Comparison of ENCODE assay signal across 34 cellular contexts in the genomic region with DNA sequence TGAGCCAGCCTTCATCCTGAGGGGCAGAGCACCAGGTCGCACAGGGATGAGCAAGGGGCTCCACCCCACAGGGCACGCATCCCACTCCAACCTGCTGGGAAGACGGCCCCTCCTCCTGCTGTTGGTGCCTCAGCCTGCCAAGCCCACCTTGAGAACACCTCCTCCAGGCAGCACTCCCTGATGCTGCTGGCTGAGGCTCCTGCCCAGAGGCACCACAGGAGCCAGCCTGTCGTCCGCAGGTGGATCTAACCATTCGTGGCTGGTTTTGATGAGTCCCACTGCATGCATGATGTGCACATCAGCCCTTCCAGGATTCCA. TPM values are rescaled to one million over a fixed set of nuclear protein-coding genes. Genes with fewer than 3 reads are reported as not detected.
A peak's percentile ranks its signal among the peaks of the same experiment; 100 is the strongest.
DNase-seq lines count a peak whose midpoint lies in the region; ATAC-seq, FAIRE-seq and TF ChIP-seq lines count a peak whose summit lies in the region.
"Had no signal": no experiment of that assay in that cellular context is flagged by ENCODE, and none has a peak within 500 bp of the region (broad histone marks: within the 10 kb centered on the region; RNA-seq: fewer than 3 reads in every experiment).

No MANE protein-coding gene starts in this region.

- WGBS in H9 (ENCODE audit: extremely low coverage, insufficient read length, low lambda C conversion rate) = no CpG with 5 or more reads among the region's 6 CpGs
- 94 to 98% (median 94%) methylated on average over 4 to 6 of the region's 6 CpGs for WGBS in spleen, 5 donors

- H3K4ac ChIP-seq in H9 (ENCODE audit: low read depth, low read length) = no peak overlapping the region

- H3K9me3 ChIP-seq in H9 (ENCODE audit: control insufficient read depth, low read depth, low read length) (no peaks in the 10 kb centered on the region), kidney (ENCODE audit: control insufficient read depth in 1 of 2, low read length in 2 of 2) (no peaks in the 10 kb centered on the region), spleen (no peaks in the 10 kb centered on the region)
- H3K9me3 ChIP-seq: adrenal gland, esophagus muscularis mucosa, vagina had no signal

- H3K36me3 ChIP-seq in kidney (ENCODE audit: control insufficient read depth in 1 of 2, insufficient read depth in 2 of 2, low read length in 2 of 2) = peaks cover 0 to 3% of the 10 kb centered on the region in 2 donors
- H3K36me3 ChIP-seq in spleen = peaks cover 6 to 67% (median 19%) of the 10 kb centered on the region in 6 donors
- H3K36me3 ChIP-seq: vagina had no signal

- peak overlapping the region in 1 of 3 experiments; percentile 25; a peak in 1 of 7 replicates for H3K27ac Mint-ChIP-seq in H9
- peak overlapping the region in 1 of 10 donors; percentile 35 for H3K27ac Mint-ChIP-seq in naive thymus-derived CD8-positive, alpha-beta T cell
- H3K27ac Mint-ChIP-seq: activated naive CD4-positive, alpha-beta T cell treated with anti-CD3 and anti-CD28 coated beads for 36 hours; activated T-cell treated with anti-CD3 and anti-CD28 coated beads, Interleukin-2, amount 50 U/mL, for 72 hours; B cell; stimulated activated naive CD8-positive, alpha-beta T cell treated with anti-CD3 and anti-CD28 coated beads, Interleukin-15, amount 100 ng/mL, for 72 hours had no signal

- no peak overlapping the region for H2AK5ac ChIP-seq in H9 (ENCODE audit: insufficient read length, low read length)

- H2AFZ ChIP-seq in H9 (ENCODE audit: low read length) = no peak overlapping the region
- H2AFZ ChIP-seq: hepatocyte, parathyroid adenoma had no signal

- H2BK20ac ChIP-seq in H9 (ENCODE audit: low read depth, low read length, poor library complexity, severe bottlenecking) = no peak overlapping the region

- H3K4me2 ChIP-seq in H9 (ENCODE audit: insufficient read depth, insufficient read length, low read length) = no peak overlapping the region
- H3K4me2 ChIP-seq: hepatocyte had no signal

- peak; percentile 57 for DNase-seq in activated effector memory CD4-positive, alpha-beta T cell treated with anti-CD3 and anti-CD28 coated beads, Interleukin-2, amount 50 U/mL, for 16 hours
- DNase-seq in activated effector memory CD4-positive, alpha-beta T cell treated with Interleukin-2 at 50 U/mL for 16 hours = no peak
- DNase-seq in H9 (peak; percentile 26), kidney (peak; percentile 61), spleen (peak; percentile 71), UCSD-AML1 (lab: John Stamatoyannopoulos, UW; ENCODE audit: unreplicated experiment) (no peak)
- DNase-seq in naive thymus-derived CD8-positive, alpha-beta T cell = no peak
- DNase-seq: ACHN; activated T-cell treated with anti-CD3 and anti-CD28 coated beads, Interleukin-2, amount 50 U/mL, for 72 hours; foreskin fibroblast; Kasumi-1; mammary epithelial cell; NCI-H1436; NCI-H2081; NCI-H226; NCI-H69; PC-3; SHP77; stimulated activated CD8-positive, alpha-beta memory T cell treated with anti-CD3 and anti-CD28 coated beads, Interleukin-4, amount 100 ng/mL, for 48 hours; T-helper 2 cell had no signal

- no peak overlapping the region for H2BK5ac ChIP-seq in H9 (ENCODE audit: insufficient read length, low read length)

- H3K18ac ChIP-seq in H9 (ENCODE audit: insufficient read length, low read depth, low read length) = no peak overlapping the region

- ATAC-seq in HG02798 (IDR thresholded peaks at IDR 0.05; ENCODE audit: poor library complexity, unreplicated experiment) = no peak
- no peak for ATAC-seq in naive thymus-derived CD8-positive, alpha-beta T cell
- ATAC-seq: activated T-cell treated with anti-CD3 and anti-CD28 coated beads, Interleukin-2, amount 50 U/mL, for 72 hours; left colon; PC-3; stimulated activated naive CD8-positive, alpha-beta T cell treated with anti-CD3 and anti-CD28 coated beads, Interleukin-15, amount 100 ng/mL, for 72 hours had no signal

- H4K20me1 ChIP-seq in H9 (ENCODE audit: control insufficient read depth, insufficient read depth, insufficient read length) = no peaks in the 10 kb centered on the region

- H3K4me3 Mint-ChIP-seq in H9 = no peak overlapping the region; a peak in 1 of 5 replicates
- no peak overlapping the region for H3K4me3 Mint-ChIP-seq in naive thymus-derived CD8-positive, alpha-beta T cell
- H3K4me3 Mint-ChIP-seq: activated naive CD4-positive, alpha-beta T cell treated with anti-CD3 and anti-CD28 coated beads for 36 hours; activated T-cell treated with anti-CD3 and anti-CD28 coated beads, Interleukin-2, amount 50 U/mL, for 72 hours; B cell; CD8-positive, alpha-beta memory T cell; central memory CD8-positive, alpha-beta T cell; stimulated activated naive CD8-positive, alpha-beta T cell treated with anti-CD3 and anti-CD28 coated beads, Interleukin-15, amount 100 ng/mL, for 72 hours had no signal

- H3K36me3 Mint-ChIP-seq in H9 (ENCODE audit: insufficient read depth in 1 of 3, low read depth in 3 of 3) = peaks cover 0 to 4% (median 0%) of the 10 kb centered on the region in 3 experiments; a peak in 2 of 7 replicates
- peaks cover 0 to 28% (median 8%) of the 10 kb centered on the region in 3 donors for H3K36me3 Mint-ChIP-seq in naive thymus-derived CD8-positive, alpha-beta T cell

- no peak overlapping the region for H4K91ac ChIP-seq in H9 (ENCODE audit: insufficient read length, low read depth, low read length)

- H4K5ac ChIP-seq in H9 (ENCODE audit: insufficient read length, low read depth, low read length) = no peak overlapping the region

- H3K14ac ChIP-seq in H9 (ENCODE audit: insufficient read depth, low read length) = no peak overlapping the region

- H3K56ac ChIP-seq in H9 (ENCODE audit: insufficient read length, low read depth, low read length) = no peak overlapping the region

- no peak for TF ChIP-seq CTCF in H9 (conservative IDR thresholded peaks at IDR 0.05)
- no peak for TF ChIP-seq CTCF in kidney (IDR thresholded peaks at IDR 0.05; ENCODE audit: borderline replicate concordance, extremely low read depth, insufficient read depth)
- TF ChIP-seq CTCF in spleen (IDR thresholded peaks at IDR 0.05 in 8 of 11, conservative IDR thresholded peaks at IDR 0.05 in 3 of 11) = no peak

- H3K27me3 Mint-ChIP-seq in H9 (ENCODE audit: low read depth) = peaks cover 3% of the 10 kb centered on the region; the same call in 1 of the 2 replicates
- no peaks in the 10 kb centered on the region for H3K27me3 Mint-ChIP-seq in naive thymus-derived CD8-positive, alpha-beta T cell
- H3K27me3 Mint-ChIP-seq: B cell; CD8-positive, alpha-beta memory T cell; central memory CD8-positive, alpha-beta T cell; stimulated activated naive CD8-positive, alpha-beta T cell treated with anti-CD3 and anti-CD28 coated beads, Interleukin-15, amount 100 ng/mL, for 72 hours had no signal

- no peak overlapping the region for H3K27ac ChIP-seq in H9 (ENCODE audit: insufficient read length, low read depth, low read length)
- H3K27ac ChIP-seq in kidney (ENCODE audit: low read depth in 2 of 2, low read length in 2 of 2) = no peak overlapping the region
- no peak overlapping the region for H3K27ac ChIP-seq in spleen
- H3K27ac ChIP-seq: adrenal gland, esophagus muscularis mucosa, hepatocyte, parathyroid adenoma, vagina had no signal

- H3T11ph ChIP-seq in H9 (ENCODE audit: low read length) = no peak overlapping the region

- H2BK15ac ChIP-seq in H9 (ENCODE audit: low read depth, low read length) = no peak overlapping the region

- H3K4me1 ChIP-seq in H9 (ENCODE audit: insufficient read depth, low read length) = no peaks in the 10 kb centered on the region; the same call in 1 of the 2 replicates
- H3K4me1 ChIP-seq in kidney (ENCODE audit: control insufficient read depth in 1 of 2, insufficient read depth in 1 of 2, low read depth in 1 of 2, low read length in 2 of 2) = peaks cover 0 to 7% of the 10 kb centered on the region in 2 donors
- peaks cover 0 to 25% (median 12%) of the 10 kb centered on the region in 6 donors for H3K4me1 ChIP-seq in spleen
- H3K4me1 ChIP-seq: parathyroid adenoma had no signal

- no peak overlapping the region for H2BK12ac ChIP-seq in H9 (ENCODE audit: insufficient read length, low read depth, low read length)

- no peaks in the 10 kb centered on the region for H3K9me3 Mint-ChIP-seq in H9
- H3K9me3 Mint-ChIP-seq in naive thymus-derived CD8-positive, alpha-beta T cell = no peaks in the 10 kb centered on the region
- H3K9me3 Mint-ChIP-seq: activated naive CD4-positive, alpha-beta T cell treated with anti-CD3 and anti-CD28 coated beads for 36 hours; activated T-cell treated with anti-CD3 and anti-CD28 coated beads, Interleukin-2, amount 50 U/mL, for 72 hours; CD8-positive, alpha-beta memory T cell; central memory CD8-positive, alpha-beta T cell; stimulated activated naive CD8-positive, alpha-beta T cell treated with anti-CD3 and anti-CD28 coated beads, Interleukin-15, amount 100 ng/mL, for 72 hours had no signal

- no peaks in the 10 kb centered on the region for H3K79me2 ChIP-seq in H9 (ENCODE audit: insufficient read depth, low read length)
- H3K79me2 ChIP-seq: hepatocyte, parathyroid adenoma had no signal

- no peak for TF ChIP-seq POLR2A in spleen (IDR thresholded peaks at IDR 0.05)

- no peak overlapping the region for H4K8ac ChIP-seq in H9 (replicated peaks; ENCODE audit: insufficient read length, low read depth, low read length)

- H3K4me3 ChIP-seq in kidney (ENCODE audit: low read length in 2 of 2) = no peak overlapping the region
- H3K4me3 ChIP-seq in spleen = no peak overlapping the region
- H3K4me3 ChIP-seq: adrenal gland, esophagus muscularis mucosa, hepatocyte, vagina had no signal

- no peak for FAIRE-seq in kidney (lab: Jason Lieb, UNC)
- FAIRE-seq: endometrium, H54 had no signal

- no peak overlapping the region for H3K23ac ChIP-seq in H9 (ENCODE audit: insufficient read length, low read depth, low read length)

- no peaks in the 10 kb centered on the region for H3K79me1 ChIP-seq in H9 (ENCODE audit: insufficient read depth, low read depth, low read length, poor library complexity, severe bottlenecking)

- POLR2A ChIA-PET in naive thymus-derived CD8-positive, alpha-beta T cell (lab: Charles Lee) = no interaction called here

- H3K9ac ChIP-seq in H9 (ENCODE audit: extremely low read depth, insufficient read length, low read length) = no peak overlapping the region
- H3K9ac ChIP-seq in kidney (ENCODE audit: low read length in 2 of 2) = no peak overlapping the region
- H3K9ac ChIP-seq: parathyroid adenoma had no signal

- H2BK120ac ChIP-seq in H9 (ENCODE audit: low read depth, low read length, poor library complexity, severe bottlenecking) = no peak overlapping the region

- H3K27me3 ChIP-seq in H9 (ENCODE audit: insufficient read depth, low read length) (no peaks in the 10 kb centered on the region), spleen (replicated peaks in 1 of 7) (no peaks in the 10 kb centered on the region)
- H3K27me3 ChIP-seq: adrenal gland, esophagus muscularis mucosa, hepatocyte, vagina had no signal

- H3K23me2 ChIP-seq in H9 (ENCODE audit: insufficient read length, low read depth, low read length, poor library complexity, severe bottlenecking) = no peaks in the 10 kb centered on the region

- intact Hi-C loops in kidney (cut with DNase I) (no loop called here), spleen (cut with DNase I; ENCODE audit: low total_unique reads) (no loop called here)

- peaks cover 2 to 6% of the 10 kb centered on the region in 2 experiments; a peak in 3 of 4 replicates for H3K4me1 Mint-ChIP-seq in H9
- peaks cover 6 to 20% (median 12%) of the 10 kb centered on the region in 4 donors for H3K4me1 Mint-ChIP-seq in naive thymus-derived CD8-positive, alpha-beta T cell

RNA-seq across cellular contexts. Expression of gene BIN1, which starts 58.4 kb away (rescaled TPM):
- total RNA-seq in H9 (2021) (30.0 and 32.0 TPM in 2 replicates), kidney (121 TPM), spleen (100 to 1,000 TPM in 2 of 7 donors, 10 to 100 TPM in 5; 60.0 to 123 (median 68.8) TPM)
- polyA plus RNA-seq in kidney (ENCODE audit: insufficient read depth, low read depth, low replicate concordance) (167 TPM), spleen (100 to 1,000 TPM in 1 of 3 donors, 10 to 100 TPM in 2; 57.2 to 106 (median 71.9) TPM)
- total RNA-seq in naive thymus-derived CD8-positive, alpha-beta T cell = 100 to 1,000 TPM; 130 to 132 TPM
- polyA plus RNA-seq in naive thymus-derived CD8-positive, alpha-beta T cell = 100 to 1,000 TPM; 156 to 189 (median 167) TPM

Comparison
In these comparisons a context has a peak if more than half of its experiments do, and no peak if none do; other contexts are left out.
1. DNase-seq: peak in activated effector memory CD4-positive, alpha-beta T cell treated with anti-CD3 and anti-CD28 coated beads, Interleukin-2, amount 50 U/mL, for 16 hours (single experiment), H9 (single experiment), kidney (single experiment) and spleen (single experiment); none in activated effector memory CD4-positive, alpha-beta T cell treated with Interleukin-2 at 50 U/mL for 16 hours (single experiment), naive thymus-derived CD8-positive, alpha-beta T cell (0 of 10) and UCSD-AML1 (single experiment).